ENCODE assay signal across 1 cellular context in the genomic region with DNA sequence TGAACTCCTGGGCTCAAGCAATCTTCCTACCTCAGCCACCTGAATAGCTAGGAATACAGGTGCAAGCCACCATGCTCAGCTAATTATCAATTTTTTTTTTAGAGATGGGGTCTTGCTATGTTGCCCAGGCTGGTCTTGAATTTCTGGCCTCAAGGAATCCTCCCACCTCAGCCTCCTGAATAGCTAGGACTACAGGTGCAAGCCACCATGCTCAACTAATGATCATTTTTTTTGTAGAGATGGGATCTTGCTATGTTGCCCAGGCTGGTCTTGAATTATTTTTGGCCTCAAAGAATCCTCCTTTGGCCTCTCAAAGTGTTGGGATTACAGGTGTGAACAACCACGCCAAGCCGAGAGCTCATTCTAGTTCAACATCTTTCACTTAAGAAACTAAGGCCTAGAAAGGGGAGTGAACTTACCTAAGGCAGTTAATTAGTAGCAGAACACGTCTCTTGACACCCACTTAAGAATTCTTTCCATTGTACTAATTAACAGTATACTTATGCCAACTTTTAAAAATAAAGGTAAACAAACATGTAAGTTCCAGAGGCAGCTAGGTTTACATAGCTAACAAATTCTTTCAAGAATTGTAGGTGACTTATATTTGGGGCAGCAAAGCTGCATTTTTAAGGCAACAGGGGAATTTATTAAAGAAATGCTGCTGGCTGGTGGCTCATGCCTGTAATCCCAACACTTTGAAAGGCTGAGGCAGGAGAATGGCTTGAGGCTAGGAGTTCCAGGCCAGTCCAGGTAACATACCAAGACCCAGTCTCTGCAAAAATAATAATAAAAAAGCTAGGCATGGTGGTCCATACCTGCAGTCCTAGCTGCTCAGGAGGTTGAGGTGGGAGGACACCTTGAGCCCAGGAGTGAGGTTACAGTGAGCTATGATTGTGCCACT.
TF ChIP-seq lines count a peak whose summit lies in the region.

No MANE protein-coding gene starts in this region.

TF ChIP-seq in WTC11, 78 proteins besides CTCF, POLR2A, EP300 and RAD21:
- TF ChIP-seq, protein P1, sequence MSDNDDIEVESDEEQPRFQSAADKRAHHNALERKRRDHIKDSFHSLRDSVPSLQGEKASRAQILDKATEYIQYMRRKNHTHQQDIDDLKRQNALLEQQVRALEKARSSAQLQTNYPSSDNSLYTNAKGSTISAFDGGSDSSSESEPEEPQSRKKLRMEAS (CRISPR knock-in tag; IDR thresholded peaks at IDR 0.05): no peak
- TF ChIP-seq, protein P2, sequence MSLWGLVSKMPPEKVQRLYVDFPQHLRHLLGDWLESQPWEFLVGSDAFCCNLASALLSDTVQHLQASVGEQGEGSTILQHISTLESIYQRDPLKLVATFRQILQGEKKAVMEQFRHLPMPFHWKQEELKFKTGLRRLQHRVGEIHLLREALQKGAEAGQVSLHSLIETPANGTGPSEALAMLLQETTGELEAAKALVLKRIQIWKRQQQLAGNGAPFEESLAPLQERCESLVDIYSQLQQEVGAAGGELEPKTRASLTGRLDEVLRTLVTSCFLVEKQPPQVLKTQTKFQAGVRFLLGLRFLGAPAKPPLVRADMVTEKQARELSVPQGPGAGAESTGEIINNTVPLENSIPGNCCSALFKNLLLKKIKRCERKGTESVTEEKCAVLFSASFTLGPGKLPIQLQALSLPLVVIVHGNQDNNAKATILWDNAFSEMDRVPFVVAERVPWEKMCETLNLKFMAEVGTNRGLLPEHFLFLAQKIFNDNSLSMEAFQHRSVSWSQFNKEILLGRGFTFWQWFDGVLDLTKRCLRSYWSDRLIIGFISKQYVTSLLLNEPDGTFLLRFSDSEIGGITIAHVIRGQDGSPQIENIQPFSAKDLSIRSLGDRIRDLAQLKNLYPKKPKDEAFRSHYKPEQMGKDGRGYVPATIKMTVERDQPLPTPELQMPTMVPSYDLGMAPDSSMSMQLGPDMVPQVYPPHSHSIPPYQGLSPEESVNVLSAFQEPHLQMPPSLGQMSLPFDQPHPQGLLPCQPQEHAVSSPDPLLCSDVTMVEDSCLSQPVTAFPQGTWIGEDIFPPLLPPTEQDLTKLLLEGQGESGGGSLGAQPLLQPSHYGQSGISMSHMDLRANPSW (CRISPR knock-in tag; conservative IDR thresholded peaks at IDR 0.05; ENCODE audit: low read depth): no peak
- TF ChIP-seq, protein P3, sequence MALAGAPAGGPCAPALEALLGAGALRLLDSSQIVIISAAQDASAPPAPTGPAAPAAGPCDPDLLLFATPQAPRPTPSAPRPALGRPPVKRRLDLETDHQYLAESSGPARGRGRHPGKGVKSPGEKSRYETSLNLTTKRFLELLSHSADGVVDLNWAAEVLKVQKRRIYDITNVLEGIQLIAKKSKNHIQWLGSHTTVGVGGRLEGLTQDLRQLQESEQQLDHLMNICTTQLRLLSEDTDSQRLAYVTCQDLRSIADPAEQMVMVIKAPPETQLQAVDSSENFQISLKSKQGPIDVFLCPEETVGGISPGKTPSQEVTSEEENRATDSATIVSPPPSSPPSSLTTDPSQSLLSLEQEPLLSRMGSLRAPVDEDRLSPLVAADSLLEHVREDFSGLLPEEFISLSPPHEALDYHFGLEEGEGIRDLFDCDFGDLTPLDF (CRISPR knock-in tag; IDR thresholded peaks at IDR 0.05): no peak
- TF ChIP-seq ETV6 (CRISPR knock-in tag; IDR thresholded peaks at IDR 0.05): no peak
- no peak for TF ChIP-seq CBFB (CRISPR knock-in tag; IDR thresholded peaks at IDR 0.05; ENCODE audit: low read depth)
- TF ChIP-seq NFYB (CRISPR knock-in tag; conservative IDR thresholded peaks at IDR 0.05; ENCODE audit: low read depth): no peak
- TF ChIP-seq ZNF121 (CRISPR knock-in tag; IDR thresholded peaks at IDR 0.05): peak; percentile 94
- no peak for TF ChIP-seq ZNF416 (CRISPR knock-in tag; IDR thresholded peaks at IDR 0.05)
TF ChIP-seq in WTC11: peak in this region for 1.
